1 cellular context compared by ENCODE assay signal in genomic region chr10:104589871-104590270, GRCh38.
TF ChIP-seq lines count a peak whose summit lies in the region.

No MANE protein-coding gene starts in this region.

TF ChIP-seq in HepG2, 621 proteins besides CTCF, POLR2A, EP300 and RAD21:
- no peak for TF ChIP-seq TAF1 (CRISPR knock-in tag; IDR thresholded peaks at IDR 0.05)
